In the genomic region with DNA sequence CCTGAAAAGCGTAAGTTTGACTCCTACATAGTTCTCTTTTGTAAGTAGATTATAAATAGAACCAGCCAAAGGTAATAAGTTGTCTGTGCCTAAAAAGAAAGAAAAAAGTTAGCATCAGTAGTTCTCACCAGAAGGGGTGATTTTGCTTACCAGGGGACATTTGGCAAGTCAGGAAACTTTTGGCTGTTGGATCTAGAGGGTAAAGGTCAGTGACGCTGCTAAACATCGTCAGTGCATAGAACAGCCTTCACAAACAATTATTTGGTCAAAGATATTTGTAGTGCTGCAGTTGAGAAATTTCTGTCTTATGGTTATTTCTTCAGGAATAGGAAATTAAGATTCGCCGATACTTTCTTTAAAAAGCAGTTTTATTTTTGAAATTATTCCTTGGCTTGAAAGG, we compare ENCODE assay signal across 10 cellular contexts. TPM values are rescaled to one million over a fixed set of nuclear protein-coding genes. Genes with fewer than 3 reads are reported as not detected.
DNase-seq lines count a peak whose midpoint lies in the region; ATAC-seq and TF ChIP-seq lines count a peak whose summit lies in the region.
"Had no signal": no experiment of that assay in that cellular context is flagged by ENCODE, and none has a peak within 500 bp of the region (broad histone marks: within the 10 kb centered on the region; RNA-seq: fewer than 3 reads in every experiment).

No MANE protein-coding gene starts in this region.

- intact Hi-C loops in CD8-positive, alpha-beta T cell (cut with DNase I, micrococcal nuclease): loop anchor here (1.0 to 10.0 kb wide), 8 partner anchors 8 to 1025 kb away; partner anchors contain the start of genes HSPH1 (in 1 of the 2), KATNAL1 (in 1 of the 2) and SLC7A1 (in 1 of the 2)
- intact Hi-C loops in IMR-90 (cut with micrococcal nuclease): loop anchor here (10.0 kb wide), 1 partner anchor 365 kb away; no protein-coding TSS in a partner anchor

- H3K9me3 ChIP-seq in CD8-positive, alpha-beta T cell (ENCODE audit: low read length): no peaks in the 10 kb centered on the region
- H3K9me3 ChIP-seq in IMR-90 (ENCODE audit: control insufficient read depth, insufficient read depth, low read length) (no peaks in the 10 kb centered on the region), WERI-Rb-1 (ENCODE audit: severe bottlenecking) (no peaks in the 10 kb centered on the region)

- H2AK9ac ChIP-seq in IMR-90 (replicated peaks; ENCODE audit: low read depth, low read length, poor library complexity): no peak overlapping the region

- peaks cover 17 to 39% of the 10 kb centered on the region in 2 experiments for H3K79me1 ChIP-seq in IMR-90 (ENCODE audit: low read depth in 1 of 2, low read length in 2 of 2)

- H2BK15ac ChIP-seq in IMR-90 (ENCODE audit: low read depth, low read length): no peak overlapping the region

- peaks cover 6% of the 10 kb centered on the region for H3K36me3 ChIP-seq in CD8-positive, alpha-beta T cell (ENCODE audit: insufficient read depth, low read length)
- peaks cover 11% of the 10 kb centered on the region for H3K36me3 ChIP-seq in IMR-90 (ENCODE audit: control insufficient read depth, insufficient read depth, low read length)
- H3K36me3 ChIP-seq in WERI-Rb-1: peaks cover 4% of the 10 kb centered on the region

- in situ Hi-C loops in IMR-90 (cut with MboI; ENCODE audit: low sequenced_read_pairs): loop anchor here (10.0 kb wide), 1 partner anchor 155 kb away; the partner anchor contains the start of gene HMGB1

- no peak for ATAC-seq in CD8-positive, alpha-beta T cell
- ATAC-seq in IMR-90 (ENCODE audit: low read depth) (no peak), HG02840 (IDR thresholded peaks at IDR 0.05; ENCODE audit: low FRiP score, unreplicated experiment) (no peak)

- H3K4me3 ChIP-seq in CD8-positive, alpha-beta T cell (ENCODE audit: low read depth, low read length): no peak overlapping the region
- H3K4me3 ChIP-seq in IMR-90 (ENCODE audit: insufficient read depth, low read depth, low read length) (no peak overlapping the region), coronary artery (peak overlapping the region; percentile 92), WERI-Rb-1 (ENCODE audit: low read depth, low read length) (no peak overlapping the region)

- H2BK120ac ChIP-seq in IMR-90 (ENCODE audit: low read depth, low read length): no peak overlapping the region

- H3K23ac ChIP-seq in IMR-90 (ENCODE audit: low read depth, low read length): peak overlapping the region; percentile 90; the same call in 1 of the 2 replicates

- peaks cover 35% of the 10 kb centered on the region for H3K4me1 Mint-ChIP-seq in CD8-positive, alpha-beta T cell (ENCODE audit: low read depth)
- H3K4me1 Mint-ChIP-seq in osteocyte (ENCODE audit: unreplicated experiment): peaks cover 11% of the 10 kb centered on the region

- H3K4ac ChIP-seq in IMR-90 (ENCODE audit: low read depth, low read length): no peak overlapping the region

- no peak overlapping the region for H2AFZ ChIP-seq in IMR-90 (replicated peaks; ENCODE audit: low read length, poor library complexity)

- H3K9me1 ChIP-seq in IMR-90 (ENCODE audit: insufficient read depth, low read length): peaks cover 2% of the 10 kb centered on the region; the same call in 1 of the 2 replicates

- no TSS peak for BruUV-seq in IMR-90 (replicated peaks; lab: Mats Ljungman, UMichigan)

- H4K20me1 ChIP-seq in IMR-90 (ENCODE audit: insufficient read depth, low read length): peaks cover 6% of the 10 kb centered on the region; the same call in 1 of the 2 replicates

- no peak overlapping the region for H4K8ac ChIP-seq in IMR-90 (ENCODE audit: low read depth in 2 of 2, low read length in 2 of 2)

- H3K9me3 Mint-ChIP-seq in CD8-positive, alpha-beta T cell: no peaks in the 10 kb centered on the region
- H3K9me3 Mint-ChIP-seq in osteocyte (ENCODE audit: unreplicated experiment): no peaks in the 10 kb centered on the region
- H3K9me3 Mint-ChIP-seq: central memory CD8-positive, alpha-beta T cell had no signal

- no peak for TF ChIP-seq CTCF in CD8-positive, alpha-beta T cell (IDR thresholded peaks at IDR 0.05)
- TF ChIP-seq CTCF in IMR-90 (conservative IDR thresholded peaks at IDR 0.05; ENCODE audit: low read depth, low read length) (no peak), coronary artery (IDR thresholded peaks at IDR 0.05) (no peak), osteocyte (IDR thresholded peaks at IDR 0.05) (no peak), WERI-Rb-1 (IDR thresholded peaks at IDR 0.05; ENCODE audit: low read depth, low read length) (no peak)

- H3K27ac ChIP-seq in CD8-positive, alpha-beta T cell (ENCODE audit: low read depth, low read length): no peak overlapping the region
- no peak overlapping the region for H3K27ac ChIP-seq in IMR-90 (ENCODE audit: insufficient read depth, low read length)
- no peak overlapping the region for H3K27ac ChIP-seq in coronary artery
- no peak overlapping the region for H3K27ac ChIP-seq in WERI-Rb-1

- H3K27me3 Mint-ChIP-seq in CD8-positive, alpha-beta T cell (ENCODE audit: low read depth): no peaks in the 10 kb centered on the region
- H3K27me3 Mint-ChIP-seq in osteocyte (ENCODE audit: unreplicated experiment): no peaks in the 10 kb centered on the region
- H3K27me3 Mint-ChIP-seq: central memory CD8-positive, alpha-beta T cell had no signal

- no peaks in the 10 kb centered on the region for H3K27me3 ChIP-seq in CD8-positive, alpha-beta T cell (ENCODE audit: insufficient read depth, low read length)
- no peaks in the 10 kb centered on the region for H3K27me3 ChIP-seq in IMR-90 (ENCODE audit: control insufficient read depth, insufficient read depth, low read length)
- no peaks in the 10 kb centered on the region for H3K27me3 ChIP-seq in WERI-Rb-1 (ENCODE audit: insufficient read depth, low read depth, severe bottlenecking)

- no peak overlapping the region for H2BK20ac ChIP-seq in IMR-90 (ENCODE audit: low read depth, low read length)

- H4K5ac ChIP-seq in IMR-90 (ENCODE audit: low read depth, low read length): no peak overlapping the region

- no peak overlapping the region for H3K56ac ChIP-seq in IMR-90 (ENCODE audit: extremely low read depth, insufficient read depth, low read length)

- H3K9ac ChIP-seq in IMR-90 (ENCODE audit: low read depth, low read length): no peak overlapping the region; the same call in 1 of the 2 replicates

- H3K4me1 ChIP-seq in CD8-positive, alpha-beta T cell (ENCODE audit: insufficient read depth, low read length): peaks cover 34% of the 10 kb centered on the region
- peaks cover 2% of the 10 kb centered on the region; the same call in 1 of the 2 replicates for H3K4me1 ChIP-seq in IMR-90 (ENCODE audit: control insufficient read depth, insufficient read depth, low read length)

- POLR2A ChIA-PET in CD8-positive, alpha-beta T cell (lab: Charles Lee): no interaction called here
- POLR2A ChIA-PET in IMR-90 (lab: Charles Lee; ENCODE audit: unreplicated experiment): no interaction called here

- H3K14ac ChIP-seq in IMR-90 (replicated peaks; ENCODE audit: low read depth, low read length): no peak overlapping the region

- dilution Hi-C loops in IMR-90 (cut with HindIII; ENCODE audit: low sequenced_read_pairs, unreplicated experiment): no loop called here

- no peak overlapping the region for H3K27ac Mint-ChIP-seq in CD8-positive, alpha-beta T cell
- H3K27ac Mint-ChIP-seq in osteocyte (ENCODE audit: unreplicated experiment): no peak overlapping the region

- H3K4me3 Mint-ChIP-seq in CD8-positive, alpha-beta T cell: peak overlapping the region; percentile 68
- H3K4me3 Mint-ChIP-seq in osteocyte (ENCODE audit: unreplicated experiment): peak overlapping the region; percentile 28
- H3K4me3 Mint-ChIP-seq: central memory CD8-positive, alpha-beta T cell had no signal

- CTCF ChIA-PET in CD8-positive, alpha-beta T cell (lab: Charles Lee): no interaction called here
- CTCF ChIA-PET in IMR-90 (lab: Yijun Ruan, JAX): no interaction called here

- H3K4me2 ChIP-seq in IMR-90 (ENCODE audit: low read depth, low read length): peak overlapping the region; percentile 70

- H4K91ac ChIP-seq in IMR-90 (ENCODE audit: insufficient read depth, low read depth, low read length): no peak overlapping the region

- WGBS in IMR-90 (ENCODE audit: extremely low coverage in 2 of 2, insufficient read length in 1 of 2), 2 experiments: no CpG with 5 or more reads among the region's 5 CpGs

- H2BK5ac ChIP-seq in IMR-90 (ENCODE audit: low read depth, low read length, poor library complexity, severe bottlenecking): peak overlapping the region; percentile 30

- H2AK5ac ChIP-seq in IMR-90 (ENCODE audit: low read depth, low read length): no peak overlapping the region

- no peak for TF ChIP-seq POLR2A in IMR-90 (IDR thresholded peaks at IDR 0.05; ENCODE audit: low read depth, low read length)

- TF ChIP-seq RAD21 in IMR-90 (IDR thresholded peaks at IDR 0.05; ENCODE audit: low read length): no peak

- no peak for DNase-seq in CD8-positive, alpha-beta T cell
- DNase-seq in IMR-90: no peak
- no peak for DNase-seq in coronary artery (ENCODE audit: low spot score)
- no peak for DNase-seq in osteocyte (ENCODE audit: extremely low spot score, unreplicated experiment)
- no peak for DNase-seq in WERI-Rb-1
- no peak for DNase-seq in SK-N-DZ (ENCODE audit: low spot score)
- no peak for DNase-seq in NCI-H510A (lab: John Stamatoyannopoulos, UW)
- DNase-seq: H7 had no signal

- no peak overlapping the region for H3K18ac ChIP-seq in IMR-90 (ENCODE audit: low read depth, low read length)

- peaks cover 32% of the 10 kb centered on the region for H3K36me3 Mint-ChIP-seq in CD8-positive, alpha-beta T cell
- peaks cover 14% of the 10 kb centered on the region for H3K36me3 Mint-ChIP-seq in osteocyte (ENCODE audit: unreplicated experiment)

TF ChIP-seq in IMR-90, 13 proteins besides CTCF, POLR2A, EP300 and RAD21:
- no peak for TF ChIP-seq CEBPB (IDR thresholded peaks at IDR 0.05; ENCODE audit: low read depth, low read length)
- no peak for TF ChIP-seq CHD1 (IDR thresholded peaks at IDR 0.05; ENCODE audit: low read depth, low read length)
- no peak for TF ChIP-seq MXI1 (IDR thresholded peaks at IDR 0.05; ENCODE audit: borderline replicate concordance, low read depth, low read length)
- no peak for TF ChIP-seq NFE2L2 (IDR thresholded peaks at IDR 0.05; ENCODE audit: low read depth, low read length)

RNA-seq across cellular contexts. Expression of gene USPL1, which starts 2.0 kb away (rescaled TPM):
- total RNA-seq in CD8-positive, alpha-beta T cell: 10 to 100 TPM; 42.0 to 42.4 TPM
- total RNA-seq in IMR-90 (2012; rRNA removed) (15.4 and 22.5 TPM in 2 replicates), osteocyte (11.9 TPM in 2 replicates)
- 8.3 and 12.1 TPM in 2 replicates for polyA plus RNA-seq in IMR-90 (2012; rRNA removed)
- polyA plus RNA-seq in IMR-90 (2012; cell fraction: cytosol; rRNA removed): 1.6 and 2.3 TPM in 2 replicates
- polyA plus RNA-seq in IMR-90 (2012; cell fraction: nucleus; rRNA removed; ENCODE audit: low replicate concordance): 5.0 and 36.2 TPM in 2 replicates
- polyA plus RNA-seq in SK-N-DZ (2014; cell fraction: cytosol; rRNA removed): 28.0 and 28.2 TPM in 2 replicates
- 39.5 and 50.1 TPM in 2 replicates for polyA plus RNA-seq in SK-N-DZ (2014; cell fraction: nucleus; rRNA removed)
